Comparison of ENCODE assay signal across 8 cellular contexts in the genomic region with DNA sequence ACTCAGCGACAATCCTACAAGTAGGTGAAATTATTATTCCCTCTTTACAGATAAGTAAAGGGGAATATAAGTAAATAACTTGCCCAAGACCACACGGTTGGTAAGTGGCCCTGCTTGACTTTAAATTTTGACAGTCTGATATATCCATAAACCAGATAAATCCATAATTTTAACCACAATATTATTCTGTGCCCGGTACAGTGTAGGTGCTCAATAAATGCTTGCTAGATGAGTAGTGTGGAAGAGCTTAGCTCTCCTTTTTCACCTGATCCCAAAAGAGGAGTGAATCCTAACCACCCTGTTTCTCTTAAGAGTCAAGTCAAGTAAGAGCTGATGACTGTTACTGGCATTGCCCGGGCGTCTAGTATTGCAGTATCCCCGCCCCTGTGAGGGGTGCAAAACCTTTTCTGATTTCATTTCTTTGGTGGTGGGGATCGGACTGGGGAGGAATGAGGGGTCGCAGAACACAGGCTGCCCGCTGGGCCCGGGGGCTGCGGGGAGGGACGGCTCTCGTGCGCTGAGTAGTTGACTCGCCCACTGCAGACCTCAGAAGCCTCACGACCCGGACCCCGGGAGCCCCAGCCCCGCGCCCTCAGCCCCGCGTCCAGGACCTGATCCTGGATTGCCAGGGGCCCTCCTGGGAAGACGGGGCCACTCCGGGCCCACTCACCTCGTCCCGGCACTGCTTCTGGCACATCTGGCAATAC. TPM values are rescaled to one million over a fixed set of nuclear protein-coding genes. Genes with fewer than 3 reads are reported as not detected.
DNase-seq lines count a peak whose midpoint lies in the region; ATAC-seq and TF ChIP-seq lines count a peak whose summit lies in the region.

No MANE protein-coding gene starts in this region.

- H3K14ac ChIP-seq in neuronal stem cell (ENCODE audit: low read length), result no peak overlapping the region

- H3K36me3 ChIP-seq in H7 (replicated peaks; ENCODE audit: control insufficient read depth, insufficient read depth, low read length) (0 out of 2 replicates have a peak, but pooled peaks cover 1% of the 10 kb centered on the region), neuronal stem cell (replicated peaks in 1 of 2; ENCODE audit: control insufficient read depth in 2 of 2, insufficient read depth in 2 of 2, low read length in 2 of 2) (peaks cover 2 to 44% of the 10 kb centered on the region in 2 donors)

- H2BK15ac ChIP-seq in neuronal stem cell (ENCODE audit: low read length), result no peak overlapping the region

- peak overlapping the region; percentile 61 for H3K4me2 ChIP-seq in neuronal stem cell (ENCODE audit: insufficient read depth, low read length, poor library complexity, severe bottlenecking)

- H3K4me1 ChIP-seq in neuronal stem cell (ENCODE audit: control insufficient read depth in 2 of 2, insufficient read depth in 1 of 2, low read depth in 1 of 2, low read length in 2 of 2), result peaks cover 4 to 10% of the 10 kb centered on the region in 2 donors

- no peak overlapping the region for H3K27ac ChIP-seq in neuronal stem cell (replicated peaks; ENCODE audit: low read length)

- no CpG with 5 or more reads among the region's 26 CpGs for WGBS in neuronal stem cell (ENCODE audit: extremely low coverage in 2 of 2, insufficient read length in 2 of 2, insufficient replicate concordance in 1 of 2), 2 donors

- no peaks in the 10 kb centered on the region for H3K9me3 ChIP-seq in neuronal stem cell (replicated peaks in 1 of 2; ENCODE audit: control insufficient read depth in 2 of 2, insufficient read depth in 1 of 2, low read depth in 1 of 2, low read length in 2 of 2)

- H3K27me3 ChIP-seq in H7 (ENCODE audit: control insufficient read depth, insufficient read depth, low read length) (no peaks in the 10 kb centered on the region), neuronal stem cell (ENCODE audit: control insufficient read depth in 3 of 3, insufficient read depth in 3 of 3, low read depth in 1 of 3, low read length in 3 of 3) (no peaks in the 10 kb centered on the region)

- no peak overlapping the region for H2BK120ac ChIP-seq in neuronal stem cell (ENCODE audit: low read depth, low read length)

- peaks cover 8% of the 10 kb centered on the region for H3K79me1 ChIP-seq in neuronal stem cell (ENCODE audit: low read depth, low read length)

- peak overlapping the region; percentile 91 for H2AFZ ChIP-seq in neuronal stem cell (ENCODE audit: low read length)

- H3K18ac ChIP-seq in neuronal stem cell (ENCODE audit: low read length), result peak overlapping the region; percentile 84

- H3K9ac ChIP-seq in neuronal stem cell (ENCODE audit: low read depth, low read length, poor library complexity), result peak overlapping the region; percentile 92

- TF ChIP-seq CTCF in GM12864 (IDR thresholded peaks at IDR 0.05; ENCODE audit: low read depth, low read length, missing control alignments), result no peak
- TF ChIP-seq CTCF in epithelial cell of proximal tubule (conservative IDR thresholded peaks at IDR 0.05; ENCODE audit: low read depth, low read length), result no peak

- peak overlapping the region; percentile 94 for H3K23ac ChIP-seq in neuronal stem cell (ENCODE audit: low read depth, low read length, poor library complexity)

- DNase-seq in GM12864 (ENCODE audit: low read depth), result no peak
- DNase-seq in H7, result peak; percentile 76
- DNase-seq in NAMALWA (ENCODE audit: low spot score), result peak; percentile 27
- no peak for DNase-seq in epithelial cell of proximal tubule (ENCODE audit: low read depth)
- no peak for DNase-seq in neuronal stem cell (ENCODE audit: low spot score)
- no peak for DNase-seq in NCI-H128 (lab: John Stamatoyannopoulos, UW; ENCODE audit: unreplicated experiment)
- no peak for DNase-seq in NK-92 (lab: John Stamatoyannopoulos, UW; ENCODE audit: unreplicated experiment)

- H4K91ac ChIP-seq in neuronal stem cell (ENCODE audit: low read depth, low read length, poor library complexity), result no peak overlapping the region

- ATAC-seq in HG03097 (IDR thresholded peaks at IDR 0.05; ENCODE audit: low FRiP score, unreplicated experiment), result no peak

- peak overlapping the region; percentile 47 for H2BK5ac ChIP-seq in neuronal stem cell (ENCODE audit: low read length)

- H3K4ac ChIP-seq in neuronal stem cell (ENCODE audit: low read length), result no peak overlapping the region

- H3K4me3 ChIP-seq in GM12864 (ENCODE audit: low read depth, low read length) (peak overlapping the region; percentile 70), H7 (ENCODE audit: insufficient read depth, low read depth, low read length) (peak overlapping the region; percentile 97), epithelial cell of proximal tubule (ENCODE audit: low read depth, low read length) (peak overlapping the region; percentile 96), neuronal stem cell (ENCODE audit: low read length in 2 of 2) (peak overlapping the region; percentile 93 to 96)

- no peak overlapping the region for H4K8ac ChIP-seq in neuronal stem cell (ENCODE audit: low read depth, low read length)

- no peak overlapping the region for H2BK12ac ChIP-seq in neuronal stem cell (ENCODE audit: low read length)

- H2AK5ac ChIP-seq in neuronal stem cell (ENCODE audit: low read depth, low read length), result peak overlapping the region; percentile 34

RNA-seq across cellular contexts. Expression of a gene that starts 0.5 kb away (rescaled TPM):
- 5.9 and 10.6 TPM in 2 replicates for total RNA-seq in H7 (2014; rRNA removed; shearing (Covaris generic))
- 8.9 and 10.8 TPM in 2 replicates for total RNA-seq in epithelial cell of proximal tubule
- polyA plus RNA-seq in neuronal stem cell (2013, experiment 1 of 2), result 18.2 TPM
- 18.0 TPM for polyA plus RNA-seq in neuronal stem cell (2013, experiment 2 of 2)

RNA-seq across cellular contexts. Expression of a gene that starts 0.7 kb away (rescaled TPM):
- 414 and 483 TPM in 2 replicates for total RNA-seq in H7 (2014; rRNA removed; shearing (Covaris generic))
- 285 and 343 TPM in 2 replicates for total RNA-seq in epithelial cell of proximal tubule
- 354 TPM for polyA plus RNA-seq in neuronal stem cell (2013, experiment 1 of 2)
- polyA plus RNA-seq in neuronal stem cell (2013, experiment 2 of 2), result 363 TPM

RNA-seq across cellular contexts. Expression of a gene that starts 31.0 kb away (rescaled TPM):
- 1.5 and 2.7 TPM in 2 replicates for total RNA-seq in H7 (2014; rRNA removed; shearing (Covaris generic))
- 3.0 and 4.8 TPM in 2 replicates for total RNA-seq in epithelial cell of proximal tubule
- 12.7 TPM for polyA plus RNA-seq in neuronal stem cell (2013, experiment 1 of 2)
- polyA plus RNA-seq in neuronal stem cell (2013, experiment 2 of 2), result 13.1 TPM

Comparison
In these comparisons a context has a peak if more than half of its experiments do, and no peak if none do; other contexts are left out.
1. DNase-seq: peak in H7 (single experiment) and NAMALWA (single experiment); none in GM12864 (single experiment), epithelial cell of proximal tubule (single experiment), neuronal stem cell (single experiment), NCI-H128 (single experiment) and NK-92 (single experiment).
2. Peak in every context shown above with its lines, with median percentiles within 50 percentile points of each other: H3K4me3 ChIP-seq.